1 cellular context compared by ENCODE assay signal in genomic region chr9:34379334-34380033, GRCh38.
TF ChIP-seq lines count a peak whose summit lies in the region.

No MANE protein-coding gene starts in this region.

TF ChIP-seq in HepG2, 621 proteins besides CTCF, POLR2A, EP300 and RAD21 (continued from another document and continues in another):
- peak; percentile 69; the same call in 1 of the 2 replicates for TF ChIP-seq YEATS2 (CRISPR knock-in tag; IDR thresholded peaks at IDR 0.05; ENCODE audit: borderline replicate concordance)
- TF ChIP-seq HNRNPK (IDR thresholded peaks at IDR 0.05; ENCODE audit: low read depth, low read length, poor library complexity, severe bottlenecking): no peak
- TF ChIP-seq PRPF4 (IDR thresholded peaks at IDR 0.05; ENCODE audit: low read depth, low read length, poor library complexity, severe bottlenecking): no peak
- no peak for TF ChIP-seq ZNF75D (CRISPR knock-in tag; IDR thresholded peaks at IDR 0.05; ENCODE audit: borderline replicate concordance)
- TF ChIP-seq POLR2AphosphoS2 (IDR thresholded peaks at IDR 0.05; ENCODE audit: low read depth, low read length): no peak
- no peak for TF ChIP-seq GLMP (CRISPR knock-in tag; IDR thresholded peaks at IDR 0.05; ENCODE audit: borderline replicate concordance)
- no peak for TF ChIP-seq AHR (CRISPR knock-in tag; IDR thresholded peaks at IDR 0.05)
- no peak for TF ChIP-seq CHCHD3 (CRISPR knock-in tag; IDR thresholded peaks at IDR 0.05)
- no peak for TF ChIP-seq ZNF768 (CRISPR knock-in tag; IDR thresholded peaks at IDR 0.05)
- TF ChIP-seq ZNF367 (CRISPR knock-in tag; IDR thresholded peaks at IDR 0.05; ENCODE audit: borderline replicate concordance): no peak
- TF ChIP-seq TCF12 (IDR thresholded peaks at IDR 0.05): no peak
- no peak for TF ChIP-seq TCF12 (CRISPR knock-in tag; IDR thresholded peaks at IDR 0.05)
- TF ChIP-seq ZNF143 (CRISPR knock-in tag; IDR thresholded peaks at IDR 0.05): peak; percentile 41; the same call in 1 of the 2 replicates
- no peak for TF ChIP-seq ZNF207 (IDR thresholded peaks at IDR 0.05; ENCODE audit: borderline replicate concordance)
- TF ChIP-seq KAT8 (CRISPR knock-in tag; IDR thresholded peaks at IDR 0.05): 0 out of 2 replicates have a peak, but pooled peaks have one; percentile 23
- TF ChIP-seq PBX2 (CRISPR knock-in tag; IDR thresholded peaks at IDR 0.05): no peak
- 0 out of 2 replicates have a peak, but pooled peaks have one; percentile 63 for TF ChIP-seq ZNF572 (CRISPR knock-in tag; IDR thresholded peaks at IDR 0.05)
- no peak for TF ChIP-seq ZNF383 (CRISPR knock-in tag; IDR thresholded peaks at IDR 0.05; ENCODE audit: borderline replicate concordance)
- no peak for TF ChIP-seq ETV6 (CRISPR knock-in tag; conservative IDR thresholded peaks at IDR 0.05)
- TF ChIP-seq ZFYVE20 (CRISPR knock-in tag; IDR thresholded peaks at IDR 0.05; ENCODE audit: borderline replicate concordance, low read depth): no peak
- peak; percentile 92 for TF ChIP-seq XRCC5 (optimal IDR thresholded peaks at IDR 0.05; ENCODE audit: low read length)
- no peak for TF ChIP-seq HNF4G (IDR thresholded peaks at IDR 0.05; ENCODE audit: borderline replicate concordance, low read depth, low read length)
- TF ChIP-seq HNF4G (CRISPR knock-in tag; IDR thresholded peaks at IDR 0.05; ENCODE audit: borderline replicate concordance, low read depth): no peak
- no peak for TF ChIP-seq TEAD2 (CRISPR knock-in tag; IDR thresholded peaks at IDR 0.05)
- TF ChIP-seq SMARCE1 (IDR thresholded peaks at IDR 0.05; ENCODE audit: borderline replicate concordance): no peak
- TF ChIP-seq ZBTB38 (CRISPR knock-in tag; IDR thresholded peaks at IDR 0.05): no peak
- no peak for TF ChIP-seq MAX (IDR thresholded peaks at IDR 0.05)
- no peak for TF ChIP-seq ZNF841 (CRISPR knock-in tag; IDR thresholded peaks at IDR 0.05; ENCODE audit: borderline replicate concordance)
- no peak for TF ChIP-seq ZNF709 (CRISPR knock-in tag; IDR thresholded peaks at IDR 0.05)
- TF ChIP-seq HNRNPH1 (optimal IDR thresholded peaks at IDR 0.05; ENCODE audit: low read depth, low read length): no peak
- TF ChIP-seq PPARG (CRISPR knock-in tag; conservative IDR thresholded peaks at IDR 0.05): no peak
- no peak for TF ChIP-seq SRSF1 (optimal IDR thresholded peaks at IDR 0.05; ENCODE audit: low read depth, low read length)
- no peak for TF ChIP-seq SMAD9 (CRISPR knock-in tag; IDR thresholded peaks at IDR 0.05)
- no peak for TF ChIP-seq DPF2 (CRISPR knock-in tag; IDR thresholded peaks at IDR 0.05; ENCODE audit: borderline replicate concordance, low read depth)
- no peak for TF ChIP-seq ZNF564 (CRISPR knock-in tag; IDR thresholded peaks at IDR 0.05)
- TF ChIP-seq TBX3 (IDR thresholded peaks at IDR 0.05; ENCODE audit: borderline replicate concordance): 0 out of 2 replicates have a peak, but pooled peaks have one; percentile 22
- TF ChIP-seq ZNF512 (CRISPR knock-in tag; IDR thresholded peaks at IDR 0.05): no peak
- TF ChIP-seq FOSL2 (CRISPR knock-in tag; IDR thresholded peaks at IDR 0.05): peak; percentile 61
- no peak for TF ChIP-seq MAFG (CRISPR knock-in tag; IDR thresholded peaks at IDR 0.05)
- no peak for TF ChIP-seq TGIF2 (CRISPR knock-in tag; IDR thresholded peaks at IDR 0.05)
- no peak for TF ChIP-seq ZNF775 (CRISPR knock-in tag; IDR thresholded peaks at IDR 0.05; ENCODE audit: borderline replicate concordance)
- no peak for TF ChIP-seq NFYC (CRISPR knock-in tag; IDR thresholded peaks at IDR 0.05)
- TF ChIP-seq SP140L (CRISPR knock-in tag; IDR thresholded peaks at IDR 0.05; ENCODE audit: borderline replicate concordance): no peak
- TF ChIP-seq SP1 (IDR thresholded peaks at IDR 0.05): no peak
- peak; percentile 33; the same call in 1 of the 2 replicates for TF ChIP-seq SP1 (CRISPR knock-in tag; IDR thresholded peaks at IDR 0.05)
- TF ChIP-seq WIZ (CRISPR knock-in tag; IDR thresholded peaks at IDR 0.05): no peak
- TF ChIP-seq SIX1 (CRISPR knock-in tag; IDR thresholded peaks at IDR 0.05; ENCODE audit: borderline replicate concordance): no peak
- no peak; the same call in 1 of the 2 replicates for TF ChIP-seq ZNF747 (CRISPR knock-in tag; IDR thresholded peaks at IDR 0.05; ENCODE audit: borderline replicate concordance)
- no peak for TF ChIP-seq BRCA1 (CRISPR knock-in tag; IDR thresholded peaks at IDR 0.05)
- no peak for TF ChIP-seq SRY (CRISPR knock-in tag; IDR thresholded peaks at IDR 0.05)
- no peak for TF ChIP-seq PHB2 (IDR thresholded peaks at IDR 0.05; ENCODE audit: partially characterized antibody)
- TF ChIP-seq ZNF614 (CRISPR knock-in tag; IDR thresholded peaks at IDR 0.05; ENCODE audit: borderline replicate concordance): peak; percentile 53; the same call in 1 of the 2 replicates
- TF ChIP-seq ZBTB14 (CRISPR knock-in tag; IDR thresholded peaks at IDR 0.05): no peak
- no peak for TF ChIP-seq DDIT3 (CRISPR knock-in tag; IDR thresholded peaks at IDR 0.05)
- TF ChIP-seq ZNF816 (CRISPR knock-in tag; IDR thresholded peaks at IDR 0.05; ENCODE audit: borderline replicate concordance): no peak
- TF ChIP-seq ZNF18 (CRISPR knock-in tag; IDR thresholded peaks at IDR 0.05; ENCODE audit: insufficient replicate concordance): no peak
- TF ChIP-seq ZBTB43 (CRISPR knock-in tag; conservative IDR thresholded peaks at IDR 0.05): peak; percentile 94
- TF ChIP-seq KDM5A (IDR thresholded peaks at IDR 0.05; ENCODE audit: borderline replicate concordance, low read length): no peak; the same call in 1 of the 2 replicates
- TF ChIP-seq ZNF619 (CRISPR knock-in tag; IDR thresholded peaks at IDR 0.05): no peak
- TF ChIP-seq ATF1 (CRISPR knock-in tag; IDR thresholded peaks at IDR 0.05): no peak
- TF ChIP-seq ZNF891 (CRISPR knock-in tag; IDR thresholded peaks at IDR 0.05): no peak
- TF ChIP-seq ZNF354B (CRISPR knock-in tag; IDR thresholded peaks at IDR 0.05): no peak
- TF ChIP-seq ZNF570 (CRISPR knock-in tag; IDR thresholded peaks at IDR 0.05; ENCODE audit: borderline replicate concordance): no peak
- TF ChIP-seq SMAD3 (CRISPR knock-in tag; IDR thresholded peaks at IDR 0.05): peak; percentile 28; the same call in 1 of the 2 replicates
- TF ChIP-seq ZNF33B (CRISPR knock-in tag; IDR thresholded peaks at IDR 0.05): 0 out of 2 replicates have a peak, but pooled peaks have one; percentile 2
- peak; percentile 56 for TF ChIP-seq ARNTL (CRISPR knock-in tag; IDR thresholded peaks at IDR 0.05)
- TF ChIP-seq ZNF766 (CRISPR knock-in tag; IDR thresholded peaks at IDR 0.05; ENCODE audit: borderline replicate concordance): no peak
- no peak for TF ChIP-seq NFAT5 (CRISPR knock-in tag; IDR thresholded peaks at IDR 0.05)
